In the genomic region with DNA sequence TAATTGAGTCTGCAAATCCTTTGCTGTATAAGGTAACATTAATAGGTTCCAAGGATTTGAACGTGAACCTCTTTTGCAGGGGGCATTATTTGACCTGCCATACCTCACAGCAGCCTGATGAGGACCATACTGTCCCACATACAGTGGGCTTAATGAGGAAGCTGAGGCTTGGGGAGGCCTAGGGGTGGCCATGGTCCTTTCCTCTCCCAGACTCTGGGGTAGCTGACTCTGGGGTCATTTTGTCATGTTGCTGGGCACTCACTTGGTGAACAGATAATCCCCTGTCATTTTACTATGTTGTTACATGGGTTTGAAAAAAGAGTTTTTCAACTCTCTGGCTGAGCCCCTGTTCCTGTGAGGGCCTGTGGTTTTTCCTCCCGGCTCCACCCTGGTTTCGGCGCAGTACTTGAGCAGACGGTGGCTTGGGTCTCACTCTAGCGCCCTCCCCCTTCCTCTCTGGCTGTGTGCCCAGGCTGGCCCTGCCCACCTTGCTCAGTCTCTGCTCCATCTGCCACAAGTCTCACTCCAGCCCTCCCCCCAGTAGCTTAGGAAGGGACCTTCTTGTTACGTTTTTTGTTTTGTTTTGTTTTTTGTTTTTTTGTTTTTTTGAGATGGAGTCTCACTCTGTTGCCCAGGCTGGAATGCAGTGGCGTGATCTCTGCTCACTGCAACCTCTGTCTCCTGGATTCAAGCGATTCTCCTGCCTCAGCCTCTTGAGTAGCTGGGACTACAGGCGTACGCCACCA, we compare ENCODE assay signal across 8 cellular contexts. TPM values are rescaled to one million over a fixed set of nuclear protein-coding genes. Genes with fewer than 3 reads are reported as not detected.
DNase-seq lines count a peak whose midpoint lies in the region; ATAC-seq and TF ChIP-seq lines count a peak whose summit lies in the region.

No MANE protein-coding gene starts in this region.

- H3K27me3 ChIP-seq in esophagus (ENCODE audit: control insufficient read depth in 1 of 2, insufficient read depth in 2 of 2, low read length in 2 of 2) (no peaks in the 10 kb centered on the region), parathyroid adenoma (ENCODE audit: control insufficient read depth, insufficient read depth, low read length) (no peaks in the 10 kb centered on the region), prostate gland (replicated peaks; ENCODE audit: insufficient read depth) (no peaks in the 10 kb centered on the region)

- ATAC-seq in HG02938 (IDR thresholded peaks at IDR 0.05; ENCODE audit: unreplicated experiment) = peak; percentile 23

- peak overlapping the region; percentile 89 for H3K27ac Mint-ChIP-seq in activated CD4-positive, alpha-beta T cell treated with anti-CD3 and anti-CD28 coated beads, Interleukin-2, amount 10 ng/mL, durations not matched to agents 24 days and 14 days

- H3K4me3 Mint-ChIP-seq in activated CD4-positive, alpha-beta T cell treated with anti-CD3 and anti-CD28 coated beads, Interleukin-2, amount 10 ng/mL, durations not matched to agents 24 days and 14 days = peak overlapping the region; percentile 71

- 57 to 58% methylated on average over 11 of the region's 11 CpGs for WGBS in esophagus, 2 donors
- 55% methylated on average over 11 of the region's 11 CpGs for WGBS in prostate gland

- H3K4me1 Mint-ChIP-seq in activated CD4-positive, alpha-beta T cell treated with anti-CD3 and anti-CD28 coated beads, Interleukin-2, amount 10 ng/mL, durations not matched to agents 24 days and 14 days = peaks cover 76% of the 10 kb centered on the region

- peaks cover 62% of the 10 kb centered on the region for H3K79me2 ChIP-seq in parathyroid adenoma

- no peaks in the 10 kb centered on the region for H3K27me3 Mint-ChIP-seq in activated CD4-positive, alpha-beta T cell treated with anti-CD3 and anti-CD28 coated beads, Interleukin-2, amount 10 ng/mL, durations not matched to agents 24 days and 14 days

- TF ChIP-seq CTCF in GM12865 (IDR thresholded peaks at IDR 0.05; ENCODE audit: insufficient read depth, low read depth, low read length, missing control alignments) = no peak
- TF ChIP-seq CTCF in parathyroid adenoma (IDR thresholded peaks at IDR 0.05) = no peak
- TF ChIP-seq CTCF in prostate gland (IDR thresholded peaks at IDR 0.05) = no peak

- H2AFZ ChIP-seq in parathyroid adenoma = no peak overlapping the region

- TF ChIP-seq POLR2A in prostate gland (IDR thresholded peaks at IDR 0.05) = no peak

- no peak overlapping the region for H3K9ac ChIP-seq in parathyroid adenoma

- no peaks in the 10 kb centered on the region for H3K9me3 ChIP-seq in esophagus (ENCODE audit: control insufficient read depth in 2 of 2, insufficient read depth in 1 of 2, low read depth in 1 of 2, low read length in 1 of 2)
- H3K9me3 ChIP-seq in parathyroid adenoma (ENCODE audit: control insufficient read depth, low read length) = no peaks in the 10 kb centered on the region
- no peaks in the 10 kb centered on the region for H3K9me3 ChIP-seq in prostate gland

- intact Hi-C loops in activated CD4-positive, alpha-beta T cell treated with anti-CD3 and anti-CD28 coated beads, Interleukin-2, amount 10 ng/mL, durations not matched to agents 24 days and 14 days (cut with micrococcal nuclease) = loop anchor here (2.0 to 10.0 kb wide), 6 partner anchors 13 to 872 kb away; a partner anchor contains a TSS
- intact Hi-C loops in prostate gland (cut with DNase I) = no loop called here

- DNase-seq in GM12865 (ENCODE audit: low read depth) (peak; percentile 97), NCI-H446 treated with DMSO at 0.1 percent for 48 hours (lab: John Stamatoyannopoulos, UW) (peak; percentile 86), cortex of kidney (lab: John Stamatoyannopoulos, UW) (no peak), prostate gland (ENCODE audit: low spot score) (no peak)
- DNase-seq in activated CD4-positive, alpha-beta T cell treated with anti-CD3 and anti-CD28 coated beads, Interleukin-2, amount 10 ng/mL, durations not matched to agents 24 days and 14 days = peak; percentile 93

- H3K27ac ChIP-seq in esophagus (ENCODE audit: low read depth in 2 of 2, low read length in 1 of 2) = peak overlapping the region; percentile 62 to 68
- peak overlapping the region; percentile 33 for H3K27ac ChIP-seq in parathyroid adenoma
- H3K27ac ChIP-seq in prostate gland = no peak overlapping the region

- peaks cover 17% of the 10 kb centered on the region for H3K36me3 Mint-ChIP-seq in activated CD4-positive, alpha-beta T cell treated with anti-CD3 and anti-CD28 coated beads, Interleukin-2, amount 10 ng/mL, durations not matched to agents 24 days and 14 days (ENCODE audit: low read depth)

- peak overlapping the region; percentile 65 for H3K4me3 ChIP-seq in GM12865 (ENCODE audit: low read depth, low read length)
- H3K4me3 ChIP-seq in esophagus (ENCODE audit: low read depth in 1 of 2, low read length in 2 of 2) = no peak overlapping the region
- H3K4me3 ChIP-seq in parathyroid adenoma (ENCODE audit: low read depth, low read length) = no peak overlapping the region
- H3K4me3 ChIP-seq in prostate gland = no peak overlapping the region

- H3K4me2 ChIP-seq in parathyroid adenoma (ENCODE audit: low read length) = peak overlapping the region; percentile 15

- no peaks in the 10 kb centered on the region for H3K9me3 Mint-ChIP-seq in activated CD4-positive, alpha-beta T cell treated with anti-CD3 and anti-CD28 coated beads, Interleukin-2, amount 10 ng/mL, durations not matched to agents 24 days and 14 days

- H3K36me3 ChIP-seq in esophagus (ENCODE audit: control insufficient read depth in 2 of 2, insufficient read depth in 2 of 2, low read length in 1 of 2) (peaks cover 0 to 2% of the 10 kb centered on the region in 2 donors), parathyroid adenoma (ENCODE audit: control insufficient read depth, insufficient read depth, low read length) (no peaks in the 10 kb centered on the region), prostate gland (no peaks in the 10 kb centered on the region)

- peaks cover 2 to 16% of the 10 kb centered on the region in 2 donors for H3K4me1 ChIP-seq in esophagus (ENCODE audit: control insufficient read depth in 2 of 2, insufficient read depth in 2 of 2, low read length in 1 of 2)
- H3K4me1 ChIP-seq in parathyroid adenoma = peaks cover 16% of the 10 kb centered on the region
- H3K4me1 ChIP-seq in prostate gland (replicated peaks) = no peaks in the 10 kb centered on the region

RNA-seq across cellular contexts. Expression of a gene that starts 21.0 kb away (rescaled TPM):
- 40.2 and 45.0 TPM in 2 replicates for total RNA-seq in activated CD4-positive, alpha-beta T cell treated with anti-CD3 and anti-CD28 coated beads, Interleukin-2, amount 10 ng/mL, durations not matched to agents 24 days and 14 days
- 1 to 10 TPM; 3.4 to 3.8 TPM for polyA plus RNA-seq in esophagus
- total RNA-seq in prostate gland = 10 to 100 TPM; 12.9 to 49.8 TPM

Comparison
In these comparisons a context has a peak if more than half of its experiments do, and no peak if none do; other contexts are left out.
1. DNase-seq: peak in GM12865 (single experiment), NCI-H446 treated with DMSO at 0.1 percent for 48 hours (single experiment) and activated CD4-positive, alpha-beta T cell treated with anti-CD3 and anti-CD28 coated beads, Interleukin-2, amount 10 ng/mL, durations not matched to agents 24 days and 14 days (single experiment); none in cortex of kidney (single experiment) and prostate gland (single experiment).
2. H3K27ac ChIP-seq: peak in esophagus (2 of 2) and parathyroid adenoma (single experiment); none in prostate gland (0 of 2).